In the genomic region with DNA sequence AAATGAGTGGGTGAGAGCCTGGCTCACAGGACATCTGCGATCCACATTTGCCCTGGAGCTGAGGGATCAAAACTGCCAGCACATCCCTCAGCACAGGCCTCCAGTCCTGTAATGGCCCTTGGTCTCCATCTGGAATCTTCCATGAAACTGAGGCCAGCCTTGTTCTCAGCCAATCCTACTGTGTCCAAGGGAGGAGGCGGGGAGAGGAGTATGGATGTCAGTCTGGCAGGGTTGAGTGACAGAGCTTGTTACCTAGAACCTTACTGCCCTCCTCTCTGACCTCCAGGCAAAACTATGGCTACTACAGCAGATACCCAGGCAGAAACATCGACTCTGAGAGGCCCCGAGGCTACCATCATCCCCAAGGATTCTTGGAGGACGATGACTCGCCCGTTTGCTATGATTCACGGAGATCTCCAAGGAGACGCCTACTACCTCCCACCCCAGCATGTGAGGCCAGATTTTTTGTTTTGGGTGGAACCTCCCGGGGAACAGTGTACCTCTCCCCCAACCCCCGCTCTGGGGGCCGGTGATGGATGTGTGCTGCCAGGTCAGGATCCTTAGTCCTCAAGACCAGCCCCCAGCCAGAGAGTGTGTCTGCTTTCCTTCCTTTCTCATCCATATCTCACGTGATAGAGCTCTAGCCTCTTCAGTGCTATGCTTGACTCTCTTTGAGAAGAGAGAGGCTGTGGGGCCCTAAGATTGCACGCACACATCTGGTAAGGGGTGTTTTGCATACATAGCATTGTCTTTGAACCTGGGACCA, we compare ENCODE assay signal across 8 cellular contexts. TPM values are rescaled to one million over a fixed set of nuclear protein-coding genes. Genes with fewer than 3 reads are reported as not detected.
DNase-seq lines count a peak whose midpoint lies in the region; ATAC-seq, FAIRE-seq and TF ChIP-seq lines count a peak whose summit lies in the region.

No MANE protein-coding gene starts in this region.

- H3K4me3 Mint-ChIP-seq in astrocyte (ENCODE audit: unreplicated experiment), result peak overlapping the region; percentile 6

- no peaks in the 10 kb centered on the region for H3K36me3 Mint-ChIP-seq in astrocyte (ENCODE audit: low read depth, unreplicated experiment)

- no peaks in the 10 kb centered on the region for H3K36me3 ChIP-seq in astrocyte (ENCODE audit: insufficient read depth, low read length)
- no peaks in the 10 kb centered on the region for H3K36me3 ChIP-seq in heart right ventricle

- peak overlapping the region; percentile 95 for H3K27ac Mint-ChIP-seq in astrocyte (ENCODE audit: unreplicated experiment)

- H3K27ac ChIP-seq in astrocyte (ENCODE audit: low read depth, low read length) (peak overlapping the region; percentile 45), heart right ventricle (no peak overlapping the region)

- TF ChIP-seq CTCF in astrocyte (IDR thresholded peaks at IDR 0.05; ENCODE audit: insufficient read depth, low read depth, low read length) (no peak), omental fat pad (IDR thresholded peaks at IDR 0.05) (no peak), heart right ventricle (IDR thresholded peaks at IDR 0.05) (no peak)

- peak overlapping the region; percentile 43 for H2AFZ ChIP-seq in astrocyte (ENCODE audit: low read depth, low read length)

- no peak for FAIRE-seq in astrocyte (lab: Jason Lieb, UNC)

- H3K9me3 ChIP-seq in astrocyte (ENCODE audit: insufficient read depth, low read depth, low read length) (no peaks in the 10 kb centered on the region), heart right ventricle (no peaks in the 10 kb centered on the region)

- peaks cover 3% of the 10 kb centered on the region for H3K9me3 Mint-ChIP-seq in astrocyte (ENCODE audit: unreplicated experiment)

- no peak overlapping the region for H3K9ac ChIP-seq in astrocyte (ENCODE audit: low read length)

- peaks cover 25% of the 10 kb centered on the region for H3K4me1 Mint-ChIP-seq in astrocyte (ENCODE audit: low read depth, unreplicated experiment)

- no peaks in the 10 kb centered on the region for H3K27me3 ChIP-seq in astrocyte (ENCODE audit: insufficient read depth, low read length)
- H3K27me3 ChIP-seq in heart right ventricle, result peaks cover 0 to 8% (median 0%) of the 10 kb centered on the region in 7 donors

- peaks cover 22% of the 10 kb centered on the region for H3K4me1 ChIP-seq in astrocyte (ENCODE audit: insufficient read depth, low read length)
- peaks cover 0 to 24% (median 9%) of the 10 kb centered on the region in 9 donors for H3K4me1 ChIP-seq in heart right ventricle

- ATAC-seq in GM18519 (IDR thresholded peaks at IDR 0.05; ENCODE audit: low FRiP score, unreplicated experiment) (peak; percentile 70), HG02981 (IDR thresholded peaks at IDR 0.05; ENCODE audit: unreplicated experiment) (peak; percentile 77), omental fat pad (ENCODE audit: low FRiP score) (peak; percentile 72), HG02610 (IDR thresholded peaks at IDR 0.05; ENCODE audit: unreplicated experiment) (no peak), heart right ventricle (no peak), HG03097 (IDR thresholded peaks at IDR 0.05; ENCODE audit: low FRiP score, unreplicated experiment) (no peak)

- no peak overlapping the region for H3K4me3 ChIP-seq in astrocyte (ENCODE audit: insufficient read depth, low read depth, low read length)
- H3K4me3 ChIP-seq in heart right ventricle, result no peak overlapping the region

- no peaks in the 10 kb centered on the region for H3K79me2 ChIP-seq in astrocyte (ENCODE audit: insufficient read depth, low read length)

- peaks cover 7% of the 10 kb centered on the region for H3K27me3 Mint-ChIP-seq in astrocyte (ENCODE audit: low read depth, unreplicated experiment)

- DNase-seq in astrocyte (ENCODE audit: low read depth), result peak; percentile 67
- DNase-seq in omental fat pad (ENCODE audit: low spot score), result no peak
- no peak for DNase-seq in heart right ventricle
- no peak for DNase-seq in GF-D8 (lab: John Stamatoyannopoulos, UW)

- WGBS in heart right ventricle, 2 donors, result 66 to 76% methylated on average over 14 of the region's 14 CpGs

- peak overlapping the region; percentile 69 for H3K4me2 ChIP-seq in astrocyte (ENCODE audit: low read length)

- intact Hi-C loops in heart right ventricle (cut with DNase I), result no loop called here

- H4K20me1 ChIP-seq in astrocyte (ENCODE audit: insufficient read depth, low read length), result no peaks in the 10 kb centered on the region

RNA-seq across cellular contexts. Expression of a gene that starts 41.3 kb away (rescaled TPM):
- total RNA-seq in astrocyte (0.22 and 0.48 TPM in 2 replicates), omental fat pad (1 to 10 TPM in 2 of 4 donors, under 1 TPM in 2; 0.16 to 2.6 (median 1.6) TPM), heart right ventricle (10 to 100 TPM in 2 of 10 donors, 1 to 10 TPM in 8; 1.1 to 17.5 (median 2.8) TPM)
- polyA plus RNA-seq in heart right ventricle, result 1 to 10 TPM in 1 of 2 donors, under 1 TPM in 1; 0.29 to 1.7 TPM

RNA-seq across cellular contexts. Expression of a gene that starts 41.5 kb away (rescaled TPM):
- 0.16 TPM in 1 of 2 replicates, not detected in the other for total RNA-seq in astrocyte
- 1 to 10 TPM in 2 of 4 donors, not detected in 2; 1.5 to 1.7 TPM for total RNA-seq in omental fat pad
- total RNA-seq in heart right ventricle, result 1 to 10 TPM in 3 of 10 donors, under 1 TPM in 5, not detected in 2; 0.16 to 7.7 (median 0.67) TPM
- polyA plus RNA-seq in heart right ventricle, result 1 to 10 TPM in 1 of 2 donors, under 1 TPM in 1; 0.20 to 2.1 TPM

Comparison
In these comparisons a context has a peak if more than half of its experiments do, and no peak if none do; other contexts are left out.
1. ATAC-seq: peak in GM18519 (single experiment), HG02981 (single experiment) and omental fat pad (single experiment); none in HG02610 (single experiment), heart right ventricle (0 of 8) and HG03097 (single experiment).